8 cellular contexts compared by ENCODE assay signal in the genomic region with DNA sequence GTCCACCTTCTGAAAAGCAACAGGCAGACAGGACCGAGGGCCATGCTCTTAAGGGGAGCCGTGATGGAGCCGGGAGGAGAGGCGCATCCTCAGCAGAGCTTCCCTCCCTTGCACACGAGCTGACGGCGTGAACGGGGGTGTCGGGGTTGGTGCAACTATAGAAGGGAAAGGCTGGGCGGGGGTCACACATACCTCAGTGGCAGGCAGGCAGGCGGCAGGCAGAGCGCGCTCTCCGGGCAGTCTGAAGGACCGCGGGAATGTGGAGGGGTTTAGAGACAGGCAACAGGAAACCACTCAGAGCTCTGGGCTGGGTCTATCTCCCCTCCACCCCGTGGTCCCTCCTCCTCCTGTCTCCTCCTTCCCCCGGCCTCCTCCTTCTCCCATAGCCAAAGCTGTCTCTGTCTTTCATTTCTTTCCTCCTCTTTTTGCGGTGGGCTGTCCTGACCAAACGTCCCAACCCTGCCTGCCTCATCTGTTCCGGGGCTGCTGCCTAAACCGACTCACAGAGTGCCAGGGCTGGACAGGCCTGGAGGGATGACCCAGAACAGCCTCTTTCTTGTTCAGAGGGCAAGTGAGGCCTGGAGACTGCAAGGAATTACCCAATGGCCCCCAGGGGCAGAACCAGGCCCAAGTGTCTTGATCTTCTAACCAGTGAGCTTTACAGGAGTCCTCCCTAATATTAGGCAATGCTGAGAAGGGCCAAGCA. TPM values are rescaled to one million over a fixed set of nuclear protein-coding genes. Genes with fewer than 3 reads are reported as not detected.
DNase-seq lines count a peak whose midpoint lies in the region; TF ChIP-seq lines count a peak whose summit lies in the region.

A gene with protein sequence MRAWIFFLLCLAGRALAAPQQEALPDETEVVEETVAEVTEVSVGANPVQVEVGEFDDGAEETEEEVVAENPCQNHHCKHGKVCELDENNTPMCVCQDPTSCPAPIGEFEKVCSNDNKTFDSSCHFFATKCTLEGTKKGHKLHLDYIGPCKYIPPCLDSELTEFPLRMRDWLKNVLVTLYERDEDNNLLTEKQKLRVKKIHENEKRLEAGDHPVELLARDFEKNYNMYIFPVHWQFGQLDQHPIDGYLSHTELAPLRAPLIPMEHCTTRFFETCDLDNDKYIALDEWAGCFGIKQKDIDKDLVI (minus strand): TSS at position 243 of the 706 bp plus-strand sequence. CDS start 10,727 bp downstream, outside the sequence.

- H3K9me3 Mint-ChIP-seq in MCF 10A (ENCODE audit: unreplicated experiment), result no peaks in the 10 kb centered on the region

- intact Hi-C loops in MCF 10A (cut with micrococcal nuclease), result no loop called here

- no peaks in the 10 kb centered on the region for H3K27me3 Mint-ChIP-seq in MCF 10A (ENCODE audit: insufficient read depth, unreplicated experiment)

- H3K27ac ChIP-seq in HEK293 (ENCODE audit: extremely low read depth, low read depth, low read length) (no peak within 1 kb of the TSS; the same call in 1 of the 2 replicates), iPS-18a (ENCODE audit: low read length) (peak within 1 kb of the TSS; percentile 13)

- DNase-seq in NCI-H2227 treated with DMSO at 0.1 percent for 48 hours (lab: John Stamatoyannopoulos, UW) (peak; percentile 56), MCF 10A (ENCODE audit: unreplicated experiment) (peak; percentile 60), retinal pigment epithelial cell (ENCODE audit: low read depth) (peak; percentile 62), activated gamma-delta T cell treated with Interleukin-2 at 50 U/mL for 16 hours (no peak), GM19240 (ENCODE audit: insufficient read length, low spot score) (no peak)

- peaks cover 7% of the 10 kb centered on the region for H3K36me3 Mint-ChIP-seq in MCF 10A (ENCODE audit: insufficient read depth, unreplicated experiment)

- POLR2A ChIA-PET in HEK293 (lab: Yijun Ruan, JAX) (interaction anchor here (0.7 to 2.9 kb wide), 15 partner anchors 9 to 434 kb away, joined by 3 to 33 read pairs (median 4); a partner anchor contains a TSS), MCF 10A (lab: Yijun Ruan, JAX) (interaction anchor here (0.6 to 1.6 kb wide), 2 partner anchors 12 to 60 kb away, joined by 3 to 4 read pairs; no protein-coding TSS in a partner anchor)

- no peaks in the 10 kb centered on the region for H3K27me3 ChIP-seq in iPS-18a (ENCODE audit: control insufficient read depth, insufficient read depth, low read length)

- TF ChIP-seq CTCF in GM12875 (IDR thresholded peaks at IDR 0.05; ENCODE audit: borderline replicate concordance, insufficient read depth, low read depth, low read length) (no peak), HEK293 (tag by site-specific recombination; IDR thresholded peaks at IDR 0.05) (no peak), MCF 10A (IDR thresholded peaks at IDR 0.05; ENCODE audit: unreplicated experiment) (no peak), retinal pigment epithelial cell (conservative IDR thresholded peaks at IDR 0.05; ENCODE audit: low read depth, low read length) (no peak)

- peaks cover 45% of the 10 kb centered on the region for H3K4me1 Mint-ChIP-seq in MCF 10A (ENCODE audit: insufficient read depth, unreplicated experiment)

- no TSS peak for BruUV-seq in MCF 10A (replicated peaks; lab: Mats Ljungman, UMichigan)

- peak within 1 kb of the TSS; percentile 63 for H3K9ac ChIP-seq in iPS-18a (ENCODE audit: low read length)

- no peaks in the 10 kb centered on the region for H3K9me3 ChIP-seq in HEK293 (ENCODE audit: control insufficient read depth, insufficient read depth, low read depth, low read length)
- H3K9me3 ChIP-seq in iPS-18a (ENCODE audit: control insufficient read depth, low read depth, low read length), result no peaks in the 10 kb centered on the region

- CTCF ChIA-PET in HEK293 (lab: Yijun Ruan, JAX) (interaction anchor here (0.6 to 2.2 kb wide), 7 partner anchors 12 to 55 kb away, joined by 3 to 8 read pairs (median 4); no protein-coding TSS in a partner anchor), MCF 10A (lab: Yijun Ruan, JAX) (interaction anchor here (0.9 to 2.0 kb wide), 3 partner anchors 28 to 55 kb away, joined by 3 to 6 read pairs (median 4); no protein-coding TSS in a partner anchor)

- H3K4me1 ChIP-seq in HEK293 (ENCODE audit: control insufficient read depth, insufficient read depth, low read length), result peaks cover 6% of the 10 kb centered on the region; the same call in 1 of the 2 replicates
- peaks cover 27% of the 10 kb centered on the region for H3K4me1 ChIP-seq in iPS-18a (ENCODE audit: control insufficient read depth, low read depth, low read length)

- H3K36me3 ChIP-seq in HEK293 (ENCODE audit: control insufficient read depth in 2 of 2, insufficient read depth in 1 of 2, low read length in 2 of 2), result peaks cover 0 to 11% of the 10 kb centered on the region in 2 experiments; a peak in 1 of 3 replicates
- no peaks in the 10 kb centered on the region for H3K36me3 ChIP-seq in iPS-18a (ENCODE audit: control insufficient read depth, low read depth, low read length)

- H3K4me3 ChIP-seq in GM12875 (ENCODE audit: low read depth, low read length) (peak within 1 kb of the TSS; percentile 71), HEK293 (ENCODE audit: low read depth, low read length) (peak within 1 kb of the TSS; percentile 67), iPS-18a (ENCODE audit: low read length) (peak within 1 kb of the TSS; percentile 74), retinal pigment epithelial cell (ENCODE audit: low read length) (peak within 1 kb of the TSS; percentile 82)

- peak within 1 kb of the TSS; percentile 84 for H3K27ac Mint-ChIP-seq in MCF 10A (ENCODE audit: low read depth, unreplicated experiment)

- H3K4me3 Mint-ChIP-seq in MCF 10A (ENCODE audit: unreplicated experiment), result peak within 1 kb of the TSS; percentile 73

TF ChIP-seq in HEK293, 187 proteins besides CTCF, POLR2A, EP300 and RAD21 (continues in another document):
- TF ChIP-seq ZNF2 (tag by site-specific recombination; IDR thresholded peaks at IDR 0.05), result no peak
- TF ChIP-seq ZSCAN30 (tag by site-specific recombination; IDR thresholded peaks at IDR 0.05), result no peak
- TF ChIP-seq, protein P1, sequence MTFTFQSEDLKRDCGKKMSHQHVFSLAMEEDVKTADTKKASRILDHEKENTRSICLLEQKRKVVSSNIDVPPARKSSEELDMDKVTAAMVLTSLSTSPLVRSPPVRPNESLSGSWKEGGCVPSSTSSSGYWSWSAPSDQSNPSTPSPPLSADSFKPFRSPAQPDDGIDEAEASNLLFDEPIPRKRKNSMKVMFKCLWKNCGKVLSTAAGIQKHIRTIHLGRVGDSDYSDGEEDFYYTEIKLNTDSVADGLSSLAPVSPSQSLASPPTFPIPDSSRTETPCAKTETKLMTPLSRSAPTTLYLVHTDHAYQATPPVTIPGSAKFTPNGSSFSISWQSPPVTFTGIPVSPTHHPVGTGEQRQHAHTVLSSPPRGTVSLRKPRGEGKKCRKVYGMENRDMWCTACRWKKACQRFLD (tag by site-specific recombination; IDR thresholded peaks at IDR 0.05), result no peak
- no peak for TF ChIP-seq ZNF133 (tag by site-specific recombination; IDR thresholded peaks at IDR 0.05)
- TF ChIP-seq GFI1B (tag by site-specific recombination; IDR thresholded peaks at IDR 0.05), result no peak
- TF ChIP-seq, protein P2, sequence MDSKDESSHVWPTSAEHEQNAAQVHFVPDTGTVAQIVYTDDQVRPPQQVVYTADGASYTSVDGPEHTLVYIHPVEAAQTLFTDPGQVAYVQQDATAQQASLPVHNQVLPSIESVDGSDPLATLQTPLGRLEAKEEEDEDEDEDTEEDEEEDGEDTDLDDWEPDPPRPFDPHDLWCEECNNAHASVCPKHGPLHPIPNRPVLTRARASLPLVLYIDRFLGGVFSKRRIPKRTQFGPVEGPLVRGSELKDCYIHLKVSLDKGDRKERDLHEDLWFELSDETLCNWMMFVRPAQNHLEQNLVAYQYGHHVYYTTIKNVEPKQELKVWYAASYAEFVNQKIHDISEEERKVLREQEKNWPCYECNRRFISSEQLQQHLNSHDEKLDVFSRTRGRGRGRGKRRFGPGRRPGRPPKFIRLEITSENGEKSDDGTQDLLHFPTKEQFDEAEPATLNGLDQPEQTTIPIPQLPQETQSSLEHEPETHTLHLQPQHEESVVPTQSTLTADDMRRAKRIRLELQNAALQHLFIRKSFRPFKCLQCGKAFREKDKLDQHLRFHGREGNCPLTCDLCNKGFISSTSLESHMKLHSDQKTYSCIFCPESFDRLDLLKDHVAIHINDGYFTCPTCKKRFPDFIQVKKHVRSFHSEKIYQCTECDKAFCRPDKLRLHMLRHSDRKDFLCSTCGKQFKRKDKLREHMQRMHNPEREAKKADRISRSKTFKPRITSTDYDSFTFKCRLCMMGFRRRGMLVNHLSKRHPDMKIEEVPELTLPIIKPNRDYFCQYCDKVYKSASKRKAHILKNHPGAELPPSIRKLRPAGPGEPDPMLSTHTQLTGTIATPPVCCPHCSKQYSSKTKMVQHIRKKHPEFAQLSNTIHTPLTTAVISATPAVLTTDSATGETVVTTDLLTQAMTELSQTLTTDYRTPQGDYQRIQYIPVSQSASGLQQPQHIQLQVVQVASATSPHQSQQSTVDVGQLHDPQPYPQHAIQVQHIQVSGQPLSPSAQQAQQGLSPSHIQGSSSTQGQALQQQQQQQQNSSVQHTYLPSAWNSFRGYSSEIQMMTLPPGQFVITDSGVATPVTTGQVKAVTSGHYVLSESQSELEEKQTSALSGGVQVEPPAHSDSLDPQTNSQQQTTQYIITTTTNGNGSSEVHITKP (tag by site-specific recombination; IDR thresholded peaks at IDR 0.05), result peak; percentile 32; the same call in 1 of the 2 replicates
- TF ChIP-seq ZNF514 (tag by site-specific recombination; IDR thresholded peaks at IDR 0.05), result no peak
- no peak for TF ChIP-seq ZNF324 (tag by site-specific recombination; IDR thresholded peaks at IDR 0.05)
- TF ChIP-seq TRIM28 (IDR thresholded peaks at IDR 0.05; ENCODE audit: borderline replicate concordance, low read length), result 0 out of 2 replicates have a peak, but pooled peaks have one; percentile 47
- no peak for TF ChIP-seq ZNF501 (tag by site-specific recombination; IDR thresholded peaks at IDR 0.05)
- no peak for TF ChIP-seq ZNF274 (IDR thresholded peaks at IDR 0.05; ENCODE audit: low read length)
- TF ChIP-seq ZNF274 (tag by site-specific recombination; IDR thresholded peaks at IDR 0.05; ENCODE audit: borderline replicate concordance), result no peak
- TF ChIP-seq ZNF214 (tag by site-specific recombination; IDR thresholded peaks at IDR 0.05; ENCODE audit: borderline replicate concordance), result no peak
- peak; percentile 89 for TF ChIP-seq SCRT2 (tag by site-specific recombination; IDR thresholded peaks at IDR 0.05)
- no peak for TF ChIP-seq ZNF596 (tag by site-specific recombination; IDR thresholded peaks at IDR 0.05)
- TF ChIP-seq ZBTB20 (tag by site-specific recombination; IDR thresholded peaks at IDR 0.05), result no peak
- TF ChIP-seq ZNF335 (tag by site-specific recombination; conservative IDR thresholded peaks at IDR 0.05), result peak; percentile 84
- no peak for TF ChIP-seq ZNF19 (tag by site-specific recombination; IDR thresholded peaks at IDR 0.05; ENCODE audit: low read depth)
- no peak for TF ChIP-seq ZNF184 (tag by site-specific recombination; IDR thresholded peaks at IDR 0.05)
- TF ChIP-seq ZNF202 (tag by site-specific recombination; IDR thresholded peaks at IDR 0.05; ENCODE audit: borderline replicate concordance), result no peak

RNA-seq across cellular contexts. Expression of the gene that starts here (rescaled TPM):
- 17.4 and 32.6 TPM in 2 replicates for total RNA-seq in MCF 10A (2022)

Comparison
In these comparisons a context has a peak if more than half of its experiments do, and no peak if none do; other contexts are left out.
1. DNase-seq: peak in NCI-H2227 treated with DMSO at 0.1 percent for 48 hours (single experiment), MCF 10A (single experiment) and retinal pigment epithelial cell (single experiment); none in activated gamma-delta T cell treated with Interleukin-2 at 50 U/mL for 16 hours (single experiment) and GM19240 (single experiment).
2. Peak in every context shown above with its lines, with median percentiles within 50 percentile points of each other: H3K4me3 ChIP-seq.